ENCODE assay signal across 2 cellular contexts in the genomic region with DNA sequence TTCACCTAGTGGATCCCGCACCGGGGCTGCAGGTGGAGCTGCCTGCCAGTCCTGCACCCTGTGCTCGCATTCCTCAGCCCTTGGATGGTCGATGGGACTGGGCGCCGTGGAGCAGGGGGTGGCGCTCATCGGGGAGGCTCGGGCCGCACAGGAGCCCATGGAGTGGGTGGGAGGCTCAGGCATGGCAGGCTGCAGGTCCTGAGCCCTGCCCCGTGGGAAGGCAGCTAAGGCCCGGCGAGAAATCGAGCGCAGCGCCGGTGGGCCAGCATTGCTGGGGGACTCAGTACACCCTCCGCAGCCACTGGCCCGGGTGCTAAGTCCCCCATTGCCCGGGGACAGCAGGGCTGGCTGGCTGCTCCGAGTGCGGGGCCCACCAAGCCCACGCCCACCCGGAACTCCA. TPM values are rescaled to one million over a fixed set of nuclear protein-coding genes. Genes with fewer than 3 reads are reported as not detected.
DNase-seq lines count a peak whose midpoint lies in the region; ATAC-seq and TF ChIP-seq lines count a peak whose summit lies in the region.
"Not testable (repeated sequence)": the region's sequence is repeated elsewhere in the genome, so short reads cannot be mapped to it uniquely, and the experiment has no call there.

No MANE protein-coding gene starts in this region.

- intact Hi-C loops in ascending aorta (cut with DNase I); Right ventricle myocardium inferior (cut with DNase I): not testable (repeated sequence)

- H3K4me1 ChIP-seq in ascending aorta: peaks cover 10 to 57% of the 10 kb centered on the region in 2 donors

- H3K4me3 ChIP-seq in ascending aorta: not testable (repeated sequence)

- H3K27me3 ChIP-seq in ascending aorta: not testable (repeated sequence)

- H3K27ac ChIP-seq in ascending aorta: peak overlapping the region; percentile 38 to 41

- not testable (repeated sequence) for TF ChIP-seq CTCF in ascending aorta (IDR thresholded peaks at IDR 0.05)

- not testable (repeated sequence) for DNase-seq in ascending aorta (ENCODE audit: low spot score in 2 of 2)
- DNase-seq in Right ventricle myocardium inferior (ENCODE audit: missing footprints): peak; percentile 30

- H3K36me3 ChIP-seq in ascending aorta: not testable (repeated sequence)

- ATAC-seq in Right ventricle myocardium inferior: not testable (repeated sequence)

- H3K9me3 ChIP-seq in ascending aorta: not testable (repeated sequence)

RNA-seq across cellular contexts. Expression of gene SLC41A2, which starts 52.6 kb away (rescaled TPM):
- total RNA-seq in ascending aorta: 15.6 TPM
- 3.9 TPM for total RNA-seq in Right ventricle myocardium inferior
